Comparison of ENCODE assay signal across 2 cellular contexts in the genomic region with DNA sequence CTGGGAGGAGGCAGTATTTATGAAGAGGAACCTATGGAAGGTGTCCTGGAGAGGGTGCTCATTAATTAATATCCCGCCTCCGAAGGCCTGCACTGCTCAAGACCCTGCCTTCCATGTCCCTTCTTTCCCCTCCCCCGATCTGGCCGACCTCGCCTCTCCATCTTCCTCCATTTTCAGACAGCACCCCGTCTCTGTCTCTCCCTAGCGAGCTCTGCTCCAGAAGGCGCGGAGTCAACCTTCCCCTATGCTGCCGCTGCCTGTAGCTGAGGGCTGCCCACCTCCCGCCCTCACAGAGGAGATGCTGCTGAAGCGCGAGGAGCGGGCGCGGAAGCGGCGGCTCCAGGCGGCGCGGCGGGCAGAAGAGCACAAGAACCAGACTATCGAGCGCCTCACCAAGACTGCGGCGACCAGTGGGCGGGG.
TF ChIP-seq lines count a peak whose summit lies in the region.

No MANE protein-coding gene starts in this region.

TF ChIP-seq in HCT116, 20 proteins besides CTCF, POLR2A, EP300 and RAD21 (continued from another document):
- TF ChIP-seq POLR2AphosphoS5 (IDR thresholded peaks at IDR 0.05; ENCODE audit: low read depth, low read length), result no peak; the same call in 1 of the 2 replicates
- TF ChIP-seq ZNF274 (IDR thresholded peaks at IDR 0.05; ENCODE audit: low read depth, low read length), result no peak
- TF ChIP-seq SRF (IDR thresholded peaks at IDR 0.05; ENCODE audit: low read depth), result no peak
- no peak for TF ChIP-seq SP1 (IDR thresholded peaks at IDR 0.05; ENCODE audit: low read depth)
- TF ChIP-seq ELF1 (IDR thresholded peaks at IDR 0.05; ENCODE audit: borderline replicate concordance, low read depth), result no peak
- no peak for TF ChIP-seq EZH2 (IDR thresholded peaks at IDR 0.05)
- no peak for TF ChIP-seq FOSL1 (IDR thresholded peaks at IDR 0.05; ENCODE audit: low read depth)
- no peak for TF ChIP-seq ZFX (IDR thresholded peaks at IDR 0.05)
- TF ChIP-seq YY1 (IDR thresholded peaks at IDR 0.05; ENCODE audit: extremely low read depth, insufficient replicate concordance, low read depth, low read length), result no peak
- TF ChIP-seq MAX (IDR thresholded peaks at IDR 0.05), result no peak
- TF ChIP-seq CEBPB (IDR thresholded peaks at IDR 0.05; ENCODE audit: low read depth), result no peak
- TF ChIP-seq EZH2phosphoT487 (IDR thresholded peaks at IDR 0.05; ENCODE audit: borderline replicate concordance), result no peak

TF ChIP-seq in liver, 16 proteins besides CTCF, POLR2A, EP300 and RAD21 (continued from another document):
- TF ChIP-seq NR2F2 (IDR thresholded peaks at IDR 0.05), result no peak
- TF ChIP-seq REST (IDR thresholded peaks at IDR 0.05), result no peak
- TF ChIP-seq, protein P1, sequence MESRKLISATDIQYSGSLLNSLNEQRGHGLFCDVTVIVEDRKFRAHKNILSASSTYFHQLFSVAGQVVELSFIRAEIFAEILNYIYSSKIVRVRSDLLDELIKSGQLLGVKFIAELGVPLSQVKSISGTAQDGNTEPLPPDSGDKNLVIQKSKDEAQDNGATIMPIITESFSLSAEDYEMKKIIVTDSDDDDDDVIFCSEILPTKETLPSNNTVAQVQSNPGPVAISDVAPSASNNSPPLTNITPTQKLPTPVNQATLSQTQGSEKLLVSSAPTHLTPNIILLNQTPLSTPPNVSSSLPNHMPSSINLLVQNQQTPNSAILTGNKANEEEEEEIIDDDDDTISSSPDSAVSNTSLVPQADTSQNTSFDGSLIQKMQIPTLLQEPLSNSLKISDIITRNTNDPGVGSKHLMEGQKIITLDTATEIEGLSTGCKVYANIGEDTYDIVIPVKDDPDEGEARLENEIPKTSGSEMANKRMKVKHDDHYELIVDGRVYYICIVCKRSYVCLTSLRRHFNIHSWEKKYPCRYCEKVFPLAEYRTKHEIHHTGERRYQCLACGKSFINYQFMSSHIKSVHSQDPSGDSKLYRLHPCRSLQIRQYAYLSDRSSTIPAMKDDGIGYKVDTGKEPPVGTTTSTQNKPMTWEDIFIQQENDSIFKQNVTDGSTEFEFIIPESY (IDR thresholded peaks at IDR 0.05), result no peak
- TF ChIP-seq FOXA1 (IDR thresholded peaks at IDR 0.05), result no peak
- no peak for TF ChIP-seq YY1 (IDR thresholded peaks at IDR 0.05)
- TF ChIP-seq RXRA (IDR thresholded peaks at IDR 0.05), result no peak
- TF ChIP-seq FOXA2 (IDR thresholded peaks at IDR 0.05), result no peak
- no peak for TF ChIP-seq TAF1 (conservative IDR thresholded peaks at IDR 0.05)
